Comparison of ENCODE assay signal across 2 cellular contexts in the genomic region with DNA sequence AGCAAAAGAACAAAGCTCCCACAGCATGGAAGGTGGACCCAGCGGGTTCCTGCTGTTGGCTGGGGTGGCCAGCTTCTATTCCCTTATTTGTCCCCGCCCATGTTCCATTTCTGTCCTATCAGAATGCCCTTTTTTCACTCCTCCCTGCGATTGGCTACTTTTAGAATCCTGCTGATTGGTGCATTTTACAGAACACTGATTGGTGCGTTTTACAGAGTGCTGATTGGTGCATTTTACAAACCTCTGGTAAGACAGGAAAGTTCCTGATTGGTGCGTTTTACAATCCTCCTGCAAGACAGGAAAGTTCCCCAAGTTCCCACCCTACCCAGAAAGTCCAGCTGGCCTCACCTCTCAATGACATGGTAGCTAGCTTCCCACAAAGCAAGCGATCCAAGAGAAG.
TF ChIP-seq lines count a peak whose summit lies in the region.

No MANE protein-coding gene starts in this region.

TF ChIP-seq in HepG2, 621 proteins besides CTCF, POLR2A, EP300 and RAD21:
- TF ChIP-seq ZMYM4 (CRISPR knock-in tag; IDR thresholded peaks at IDR 0.05), result peak; percentile 41; the same call in 1 of the 2 replicates
- TF ChIP-seq MAFK (conservative IDR thresholded peaks at IDR 0.05 in 1 of 2, IDR thresholded peaks at IDR 0.05 in 1 of 2; ENCODE audit: low read length in 2 of 2), result peak; percentile 43 to 66; a peak in 2 of 4 replicates
- TF ChIP-seq ZNF761 (CRISPR knock-in tag; conservative IDR thresholded peaks at IDR 0.05), result no peak
- TF ChIP-seq MAFF (IDR thresholded peaks at IDR 0.05; ENCODE audit: low read depth, low read length), result peak; percentile 40; the same call in 1 of the 2 replicates

TF ChIP-seq in K562, 482 proteins besides CTCF, POLR2A, EP300 and RAD21:
- TF ChIP-seq RBM34 (IDR thresholded peaks at IDR 0.05; ENCODE audit: borderline replicate concordance, insufficient read depth, low read length), result no peak
- TF ChIP-seq NCOR1 (IDR thresholded peaks at IDR 0.05), result no peak
- TF ChIP-seq NFYB (IDR thresholded peaks at IDR 0.05; ENCODE audit: extremely low read depth, insufficient read length), result peak; percentile 32
- TF ChIP-seq C11orf30 (IDR thresholded peaks at IDR 0.05; ENCODE audit: low read depth), result peak; percentile 54
- TF ChIP-seq TEAD1 (CRISPR knock-in tag; IDR thresholded peaks at IDR 0.05), result no peak
- TF ChIP-seq MAFF (IDR thresholded peaks at IDR 0.05; ENCODE audit: low read length), result no peak
- no peak for TF ChIP-seq HDAC6 (IDR thresholded peaks at IDR 0.05; ENCODE audit: low read depth, low read length)
- no peak for TF ChIP-seq NBN (IDR thresholded peaks at IDR 0.05; ENCODE audit: low read depth)
- TF ChIP-seq, protein P1, sequence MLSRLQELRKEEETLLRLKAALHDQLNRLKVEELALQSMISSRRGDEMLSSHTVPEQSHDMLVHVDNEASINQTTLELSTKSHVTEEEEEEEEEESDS (CRISPR knock-in tag; IDR thresholded peaks at IDR 0.05), result no peak
- no peak for TF ChIP-seq TAF1 (IDR thresholded peaks at IDR 0.05; ENCODE audit: control insufficient read depth, extremely low read depth, insufficient read depth, low read length, severe bottlenecking)
- TF ChIP-seq MAFG (tag; conservative IDR thresholded peaks at IDR 0.05), result 0 out of 2 replicates have a peak, but pooled peaks have one; percentile 28
- no peak for TF ChIP-seq TRIM24 (IDR thresholded peaks at IDR 0.05)
- TF ChIP-seq NEUROD1 (IDR thresholded peaks at IDR 0.05; ENCODE audit: borderline replicate concordance, low read depth, low read length, partially characterized antibody), result no peak
- TF ChIP-seq, protein P2, sequence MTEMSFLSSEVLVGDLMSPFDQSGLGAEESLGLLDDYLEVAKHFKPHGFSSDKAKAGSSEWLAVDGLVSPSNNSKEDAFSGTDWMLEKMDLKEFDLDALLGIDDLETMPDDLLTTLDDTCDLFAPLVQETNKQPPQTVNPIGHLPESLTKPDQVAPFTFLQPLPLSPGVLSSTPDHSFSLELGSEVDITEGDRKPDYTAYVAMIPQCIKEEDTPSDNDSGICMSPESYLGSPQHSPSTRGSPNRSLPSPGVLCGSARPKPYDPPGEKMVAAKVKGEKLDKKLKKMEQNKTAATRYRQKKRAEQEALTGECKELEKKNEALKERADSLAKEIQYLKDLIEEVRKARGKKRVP (CRISPR knock-in tag; IDR thresholded peaks at IDR 0.05), result no peak
- peak; percentile 79 for TF ChIP-seq ZNF316 (IDR thresholded peaks at IDR 0.05)
- no peak for TF ChIP-seq XRCC3 (IDR thresholded peaks at IDR 0.05)
- TF ChIP-seq, protein P3, sequence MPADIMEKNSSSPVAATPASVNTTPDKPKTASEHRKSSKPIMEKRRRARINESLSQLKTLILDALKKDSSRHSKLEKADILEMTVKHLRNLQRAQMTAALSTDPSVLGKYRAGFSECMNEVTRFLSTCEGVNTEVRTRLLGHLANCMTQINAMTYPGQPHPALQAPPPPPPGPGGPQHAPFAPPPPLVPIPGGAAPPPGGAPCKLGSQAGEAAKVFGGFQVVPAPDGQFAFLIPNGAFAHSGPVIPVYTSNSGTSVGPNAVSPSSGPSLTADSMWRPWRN (IDR thresholded peaks at IDR 0.05; ENCODE audit: low read depth), result no peak
- no peak for TF ChIP-seq RBBP5 (IDR thresholded peaks at IDR 0.05; ENCODE audit: borderline replicate concordance, insufficient read depth, low read length, poor library complexity, severe bottlenecking)
- TF ChIP-seq ZNF174 (CRISPR knock-in tag; IDR thresholded peaks at IDR 0.05), result no peak
- TF ChIP-seq, protein P4, sequence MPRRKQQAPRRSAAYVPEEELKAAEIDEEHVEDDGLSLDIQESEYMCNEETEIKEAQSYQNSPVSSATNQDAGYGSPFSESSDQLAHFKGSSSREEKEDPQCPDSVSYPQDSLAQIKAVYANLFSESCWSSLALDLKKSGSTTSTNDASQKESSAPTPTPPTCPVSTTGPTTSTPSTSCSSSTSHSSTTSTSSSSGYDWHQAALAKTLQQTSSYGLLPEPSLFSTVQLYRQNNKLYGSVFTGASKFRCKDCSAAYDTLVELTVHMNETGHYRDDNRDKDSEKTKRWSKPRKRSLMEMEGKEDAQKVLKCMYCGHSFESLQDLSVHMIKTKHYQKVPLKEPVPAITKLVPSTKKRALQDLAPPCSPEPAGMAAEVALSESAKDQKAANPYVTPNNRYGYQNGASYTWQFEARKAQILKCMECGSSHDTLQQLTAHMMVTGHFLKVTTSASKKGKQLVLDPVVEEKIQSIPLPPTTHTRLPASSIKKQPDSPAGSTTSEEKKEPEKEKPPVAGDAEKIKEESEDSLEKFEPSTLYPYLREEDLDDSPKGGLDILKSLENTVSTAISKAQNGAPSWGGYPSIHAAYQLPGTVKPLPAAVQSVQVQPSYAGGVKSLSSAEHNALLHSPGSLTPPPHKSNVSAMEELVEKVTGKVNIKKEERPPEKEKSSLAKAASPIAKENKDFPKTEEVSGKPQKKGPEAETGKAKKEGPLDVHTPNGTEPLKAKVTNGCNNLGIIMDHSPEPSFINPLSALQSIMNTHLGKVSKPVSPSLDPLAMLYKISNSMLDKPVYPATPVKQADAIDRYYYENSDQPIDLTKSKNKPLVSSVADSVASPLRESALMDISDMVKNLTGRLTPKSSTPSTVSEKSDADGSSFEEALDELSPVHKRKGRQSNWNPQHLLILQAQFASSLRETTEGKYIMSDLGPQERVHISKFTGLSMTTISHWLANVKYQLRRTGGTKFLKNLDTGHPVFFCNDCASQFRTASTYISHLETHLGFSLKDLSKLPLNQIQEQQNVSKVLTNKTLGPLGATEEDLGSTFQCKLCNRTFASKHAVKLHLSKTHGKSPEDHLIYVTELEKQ (CRISPR knock-in tag; IDR thresholded peaks at IDR 0.05), result no peak
- TF ChIP-seq, protein P5, sequence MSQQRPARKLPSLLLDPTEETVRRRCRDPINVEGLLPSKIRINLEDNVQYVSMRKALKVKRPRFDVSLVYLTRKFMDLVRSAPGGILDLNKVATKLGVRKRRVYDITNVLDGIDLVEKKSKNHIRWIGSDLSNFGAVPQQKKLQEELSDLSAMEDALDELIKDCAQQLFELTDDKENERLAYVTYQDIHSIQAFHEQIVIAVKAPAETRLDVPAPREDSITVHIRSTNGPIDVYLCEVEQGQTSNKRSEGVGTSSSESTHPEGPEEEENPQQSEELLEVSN (IDR thresholded peaks at IDR 0.05; ENCODE audit: borderline replicate concordance in 1 of 2, extremely low read depth in 1 of 2, insufficient read depth in 1 of 2, insufficient read length in 1 of 2, low read depth in 1 of 2, low read length in 1 of 2, poor library complexity in 1 of 2, severe bottlenecking in 1 of 2), result no peak
- no peak for TF ChIP-seq CEBPG (CRISPR knock-in tag; IDR thresholded peaks at IDR 0.05)
- TF ChIP-seq CEBPG (tag; conservative IDR thresholded peaks at IDR 0.05 in 1 of 2, IDR thresholded peaks at IDR 0.05 in 1 of 2), result no peak
- TF ChIP-seq ADNP (tag; IDR thresholded peaks at IDR 0.05), result no peak
- TF ChIP-seq PTTG1 (tag; IDR thresholded peaks at IDR 0.05; ENCODE audit: low read depth), result no peak
- no peak for TF ChIP-seq ATF1 (CRISPR knock-in tag; IDR thresholded peaks at IDR 0.05)
- TF ChIP-seq ATF1 (tag; IDR thresholded peaks at IDR 0.05), result no peak
